10 cellular contexts compared by ENCODE assay signal in genomic region chr11:124875401-124875800, GRCh38. TPM values are rescaled to one million over a fixed set of nuclear protein-coding genes. Genes with fewer than 3 reads are reported as not detected.
DNase-seq lines count a peak whose midpoint lies in the region; ATAC-seq and TF ChIP-seq lines count a peak whose summit lies in the region.
"Had no signal": no experiment of that assay in that cellular context is flagged by ENCODE, and none has a peak within 500 bp of the region (broad histone marks: within the 10 kb centered on the region; RNA-seq: fewer than 3 reads in every experiment).

No MANE protein-coding gene starts in this region.

- peak overlapping the region; percentile 98 for H3K4me2 ChIP-seq in hepatocyte

- peaks cover 19% of the 10 kb centered on the region for H3K4me1 Mint-ChIP-seq in activated CD4-positive, alpha-beta T cell treated with anti-CD3 and anti-CD28 coated beads, Interleukin-2, amount 10 ng/mL, durations not matched to agents 7 days and 5 days
- peaks cover 20% of the 10 kb centered on the region for H3K4me1 Mint-ChIP-seq in activated CD4-positive, alpha-beta memory T cell treated with anti-CD3 and anti-CD28 coated beads, Interleukin-2, amount 10 ng/mL, durations not matched to agents 7 days and 5 days
- H3K4me1 Mint-ChIP-seq in stimulated activated naive B cell treated with anti-CD40 and anti-IgM and Interleukin-4, amounts not matched to agents 10 μg/mL and 1 μg/mL and 100 μg/mL, for 72 hours = peaks cover 14 to 25% of the 10 kb centered on the region in 2 donors

- no peaks in the 10 kb centered on the region for H3K36me3 ChIP-seq in hepatocyte (replicated peaks; ENCODE audit: insufficient read depth, low read depth)

- no peaks in the 10 kb centered on the region for H3K9me2 ChIP-seq in hepatocyte (replicated peaks; ENCODE audit: insufficient read depth)

- TF ChIP-seq CTCF in hepatocyte (IDR thresholded peaks at IDR 0.05; ENCODE audit: poor library complexity) = no peak

- no peaks in the 10 kb centered on the region for H4K20me1 ChIP-seq in hepatocyte (ENCODE audit: insufficient read depth, poor library complexity, severe bottlenecking)

- H3K36me3 Mint-ChIP-seq in activated CD4-positive, alpha-beta T cell treated with anti-CD3 and anti-CD28 coated beads, Interleukin-2, amount 10 ng/mL, durations not matched to agents 7 days and 5 days (ENCODE audit: low read depth) = no peaks in the 10 kb centered on the region
- no peaks in the 10 kb centered on the region for H3K36me3 Mint-ChIP-seq in activated CD4-positive, alpha-beta memory T cell treated with anti-CD3 and anti-CD28 coated beads, Interleukin-2, amount 10 ng/mL, durations not matched to agents 7 days and 5 days (ENCODE audit: low read depth)
- no peaks in the 10 kb centered on the region for H3K36me3 Mint-ChIP-seq in stimulated activated naive B cell treated with anti-CD40 and anti-IgM and Interleukin-4, amounts not matched to agents 10 μg/mL and 1 μg/mL and 100 μg/mL, for 72 hours

- peaks cover 44% of the 10 kb centered on the region for H3K27me3 ChIP-seq in hepatocyte

- no peak overlapping the region for H3K27ac ChIP-seq in hepatocyte

- CTCF ChIA-PET in activated CD4-positive, alpha-beta T cell treated with anti-CD3 and anti-CD28 coated beads, Interleukin-2, amount 10 ng/mL, durations not matched to agents 7 days and 5 days (lab: Charles Lee) = interaction anchor here (1.2 to 1.5 kb wide), 6 partner anchors 9 to 253 kb away, joined by 3 to 13 read pairs (median 4); partner anchors contain the start of gene TBRG1
- CTCF ChIA-PET in activated CD4-positive, alpha-beta memory T cell treated with anti-CD3 and anti-CD28 coated beads, Interleukin-2, amount 10 ng/mL, durations not matched to agents 7 days and 5 days (lab: Charles Lee) = interaction anchor here (1.3 to 2.0 kb wide), 13 partner anchors 9 to 267 kb away, joined by 3 to 22 read pairs (median 6); partner anchors contain the start of genes CCDC15, ROBO3, SIAE and SPA17

- peaks cover 47% of the 10 kb centered on the region for H3K27me3 Mint-ChIP-seq in activated CD4-positive, alpha-beta T cell treated with anti-CD3 and anti-CD28 coated beads, Interleukin-2, amount 10 ng/mL, durations not matched to agents 7 days and 5 days
- peaks cover 51% of the 10 kb centered on the region for H3K27me3 Mint-ChIP-seq in activated CD4-positive, alpha-beta memory T cell treated with anti-CD3 and anti-CD28 coated beads, Interleukin-2, amount 10 ng/mL, durations not matched to agents 7 days and 5 days
- H3K27me3 Mint-ChIP-seq in stimulated activated naive B cell treated with anti-CD40 and anti-IgM and Interleukin-4, amounts not matched to agents 10 μg/mL and 1 μg/mL and 100 μg/mL, for 72 hours = peaks cover 83 to 84% of the 10 kb centered on the region in 2 donors

- no peak for ATAC-seq in stimulated activated naive B cell treated with anti-CD40 and anti-IgM and Interleukin-4, amounts not matched to agents 10 μg/mL and 1 μg/mL and 100 μg/mL, for 72 hours (replicated peaks)
- ATAC-seq in GM21737 (IDR thresholded peaks at IDR 0.05; ENCODE audit: unreplicated experiment) = no peak

- H3K4me3 Mint-ChIP-seq in activated CD4-positive, alpha-beta T cell treated with anti-CD3 and anti-CD28 coated beads, Interleukin-2, amount 10 ng/mL, durations not matched to agents 7 days and 5 days = peak overlapping the region; percentile 60
- H3K4me3 Mint-ChIP-seq in activated CD4-positive, alpha-beta memory T cell treated with anti-CD3 and anti-CD28 coated beads, Interleukin-2, amount 10 ng/mL, durations not matched to agents 7 days and 5 days = peak overlapping the region; percentile 25
- H3K4me3 Mint-ChIP-seq in stimulated activated naive B cell treated with anti-CD40 and anti-IgM and Interleukin-4, amounts not matched to agents 10 μg/mL and 1 μg/mL and 100 μg/mL, for 72 hours = peak overlapping the region; percentile 61 to 65

- DNase-seq in activated CD4-positive, alpha-beta T cell treated with anti-CD3 and anti-CD28 coated beads, Interleukin-2, amount 10 ng/mL, durations not matched to agents 7 days and 5 days = no peak
- no peak for DNase-seq in activated CD4-positive, alpha-beta T cell treated with anti-CD3 and anti-CD28 coated beads for 4 hours
- DNase-seq in activated CD4-positive, alpha-beta memory T cell treated with anti-CD3 and anti-CD28 coated beads, Interleukin-2, amount 10 ng/mL, durations not matched to agents 7 days and 5 days = no peak
- no peak for DNase-seq in hepatocyte (ENCODE audit: low spot score)
- no peak for DNase-seq in stimulated activated naive B cell treated with anti-CD40 and anti-IgM and Interleukin-4, amounts not matched to agents 10 μg/mL and 1 μg/mL and 100 μg/mL, for 72 hours
- no peak for DNase-seq in NCI-H2107 treated with DMSO at 0.1 percent for 48 hours (lab: John Stamatoyannopoulos, UW; ENCODE audit: unreplicated experiment)
- DNase-seq in posterior vena cava (ENCODE audit: low spot score) = no peak
- DNase-seq: NCI-H187 treated with DMSO at 0.1 percent for 48 hours had no signal

- H3K4me1 ChIP-seq in hepatocyte (ENCODE audit: insufficient read depth) = no peaks in the 10 kb centered on the region

- H2AFZ ChIP-seq in hepatocyte = peak overlapping the region; percentile 85

- no peaks in the 10 kb centered on the region for H3K9me3 ChIP-seq in hepatocyte (ENCODE audit: low read depth)

- WGBS in hepatocyte (ENCODE audit: low lambda C conversion rate, missing lambda C conversion rate) = 43% methylated on average over 3 of the region's 3 CpGs

- intact Hi-C loops in posterior vena cava (cut with DNase I) = no loop called here

- no peak overlapping the region for H3K27ac Mint-ChIP-seq in activated CD4-positive, alpha-beta T cell treated with anti-CD3 and anti-CD28 coated beads, Interleukin-2, amount 10 ng/mL, durations not matched to agents 7 days and 5 days
- H3K27ac Mint-ChIP-seq in activated CD4-positive, alpha-beta memory T cell treated with anti-CD3 and anti-CD28 coated beads, Interleukin-2, amount 10 ng/mL, durations not matched to agents 7 days and 5 days = no peak overlapping the region
- no peak overlapping the region for H3K27ac Mint-ChIP-seq in stimulated activated naive B cell treated with anti-CD40 and anti-IgM and Interleukin-4, amounts not matched to agents 10 μg/mL and 1 μg/mL and 100 μg/mL, for 72 hours

- H3K9me3 Mint-ChIP-seq in activated CD4-positive, alpha-beta T cell treated with anti-CD3 and anti-CD28 coated beads, Interleukin-2, amount 10 ng/mL, durations not matched to agents 7 days and 5 days = no peaks in the 10 kb centered on the region
- H3K9me3 Mint-ChIP-seq in activated CD4-positive, alpha-beta memory T cell treated with anti-CD3 and anti-CD28 coated beads, Interleukin-2, amount 10 ng/mL, durations not matched to agents 7 days and 5 days = no peaks in the 10 kb centered on the region
- no peaks in the 10 kb centered on the region for H3K9me3 Mint-ChIP-seq in stimulated activated naive B cell treated with anti-CD40 and anti-IgM and Interleukin-4, amounts not matched to agents 10 μg/mL and 1 μg/mL and 100 μg/mL, for 72 hours

- POLR2A ChIA-PET in activated CD4-positive, alpha-beta T cell treated with anti-CD3 and anti-CD28 coated beads, Interleukin-2, amount 10 ng/mL, durations not matched to agents 7 days and 5 days (lab: Charles Lee) = no interaction called here
- POLR2A ChIA-PET in activated CD4-positive, alpha-beta memory T cell treated with anti-CD3 and anti-CD28 coated beads, Interleukin-2, amount 10 ng/mL, durations not matched to agents 7 days and 5 days (lab: Charles Lee) = interaction anchor here (1.7 kb wide), 1 partner anchor 9 kb away, joined by 7 read pairs; no protein-coding TSS in a partner anchor

- no peak overlapping the region for H3K4me3 ChIP-seq in hepatocyte

- H3K79me2 ChIP-seq in hepatocyte = no peaks in the 10 kb centered on the region

RNA-seq across cellular contexts. Expression of gene ROBO3, which starts 10.2 kb away (rescaled TPM):
- total RNA-seq in activated CD4-positive, alpha-beta T cell treated with anti-CD3 and anti-CD28 coated beads, Interleukin-2, amount 10 ng/mL, durations not matched to agents 7 days and 5 days = 10 to 100 TPM; 12.0 to 12.1 TPM
- 1 to 10 TPM; 7.9 to 8.5 TPM for total RNA-seq in activated CD4-positive, alpha-beta memory T cell treated with anti-CD3 and anti-CD28 coated beads, Interleukin-2, amount 10 ng/mL, durations not matched to agents 7 days and 5 days
- total RNA-seq in hepatocyte (3.7 and 5.0 TPM in 2 replicates), posterior vena cava (10 to 100 TPM; 16.0 to 20.0 TPM)
- 10.4 and 11.0 TPM in 2 replicates for polyA plus RNA-seq in hepatocyte

RNA-seq across cellular contexts. Expression of gene ROBO4, which starts 22.3 kb away (rescaled TPM):
- total RNA-seq in activated CD4-positive, alpha-beta T cell treated with anti-CD3 and anti-CD28 coated beads, Interleukin-2, amount 10 ng/mL, durations not matched to agents 7 days and 5 days = not detected
- not detected for total RNA-seq in activated CD4-positive, alpha-beta memory T cell treated with anti-CD3 and anti-CD28 coated beads, Interleukin-2, amount 10 ng/mL, durations not matched to agents 7 days and 5 days
- 0.48 and 2.0 TPM in 2 replicates for total RNA-seq in hepatocyte
- 0.28 TPM in 1 of 2 replicates, not detected in the other for polyA plus RNA-seq in hepatocyte
- total RNA-seq in posterior vena cava = 10 to 100 TPM; 19.8 to 23.4 TPM

RNA-seq across cellular contexts. Expression of gene HEPN1, which starts 43.6 kb away (rescaled TPM):
- not detected for total RNA-seq in activated CD4-positive, alpha-beta T cell treated with anti-CD3 and anti-CD28 coated beads, Interleukin-2, amount 10 ng/mL, durations not matched to agents 7 days and 5 days
- not detected for total RNA-seq in activated CD4-positive, alpha-beta memory T cell treated with anti-CD3 and anti-CD28 coated beads, Interleukin-2, amount 10 ng/mL, durations not matched to agents 7 days and 5 days
- total RNA-seq in hepatocyte (not detected in 2 replicates), posterior vena cava (under 1 TPM in 1 of 2 donors, not detected in 1; 0.28 TPM)
- polyA plus RNA-seq in hepatocyte = not detected in 2 replicates
- total RNA-seq: kidney epithelial cell had no signal
